ENCODE assay signal across 26 cellular contexts in genomic region chr1:10760566-10761502, GRCh38. TPM values are rescaled to one million over a fixed set of nuclear protein-coding genes. Genes with fewer than 3 reads are reported as not detected.
A peak's percentile ranks its signal among the peaks of the same experiment; 100 is the strongest.
DNase-seq lines count a peak whose midpoint lies in the region; ATAC-seq, FAIRE-seq and TF ChIP-seq lines count a peak whose summit lies in the region.
"Had no signal": no experiment of that assay in that cellular context is flagged by ENCODE, and none has a peak within 500 bp of the region (broad histone marks: within the 10 kb centered on the region; RNA-seq: fewer than 3 reads in every experiment).

No MANE protein-coding gene starts in this region.

- TF ChIP-seq POLR2A in transverse colon (IDR thresholded peaks at IDR 0.05): no peak

- H3K4me3 ChIP-seq in heart right ventricle: peak overlapping the region in 2 of 10 donors; percentile 32 to 37
- no peak overlapping the region for H3K4me3 ChIP-seq in colonic mucosa
- no peak overlapping the region for H3K4me3 ChIP-seq in muscle layer of duodenum (ENCODE audit: low read depth in 1 of 2, low read length in 2 of 2)
- no peak overlapping the region for H3K4me3 ChIP-seq in transverse colon
- H3K4me3 ChIP-seq: gastroesophageal sphincter, pancreas had no signal

- H3K27me3 ChIP-seq in heart right ventricle: no peaks in the 10 kb centered on the region
- no peaks in the 10 kb centered on the region for H3K27me3 ChIP-seq in colonic mucosa
- H3K27me3 ChIP-seq in muscle layer of duodenum (ENCODE audit: low read depth, low read length): no peaks in the 10 kb centered on the region
- H3K27me3 ChIP-seq in transverse colon: no peaks in the 10 kb centered on the region
- H3K27me3 ChIP-seq: gastroesophageal sphincter, pancreas had no signal

- 83 to 84% methylated on average over 17 of the region's 17 CpGs for WGBS in heart right ventricle, 2 donors
- WGBS in transverse colon (ENCODE audit: low coverage in 1 of 2), 2 donors: 45 to 62% methylated on average over 4 to 17 of the region's 17 CpGs

- FAIRE-seq in D721Med (lab: Jason Lieb, UNC): no peak
- FAIRE-seq: HTR-8/SVneo, kidney, pancreas had no signal

- H3K9ac ChIP-seq in colonic mucosa (ENCODE audit: low read depth in 2 of 2, low read length in 2 of 2): peak overlapping the region; percentile 3 to 95
- H3K9ac ChIP-seq: KMS-11 had no signal

- TF ChIP-seq CTCF in heart right ventricle (IDR thresholded peaks at IDR 0.05): no peak
- no peak for TF ChIP-seq CTCF in colonic mucosa (IDR thresholded peaks at IDR 0.05)
- no peak for TF ChIP-seq CTCF in transverse colon (IDR thresholded peaks at IDR 0.05)
- TF ChIP-seq CTCF in D721Med (IDR thresholded peaks at IDR 0.05; ENCODE audit: insufficient read depth, missing control alignments): no peak

- H3K4me1 ChIP-seq in heart right ventricle (peaks cover 32 to 100% (median 82%) of the 10 kb centered on the region in 9 donors), colonic mucosa (peaks cover 37% of the 10 kb centered on the region), muscle layer of duodenum (ENCODE audit: control insufficient read depth in 1 of 2, insufficient read depth in 2 of 2, low read length in 2 of 2) (peaks cover 3 to 26% of the 10 kb centered on the region in 2 donors), transverse colon (peaks cover 52 to 92% (median 87%) of the 10 kb centered on the region in 4 donors)

- H3K27ac ChIP-seq in heart right ventricle (peak overlapping the region in 8 of 10 donors; percentile 48 to 88 (median 78)), colonic mucosa (peak overlapping the region; percentile 89), muscle layer of duodenum (ENCODE audit: low read length) (peak overlapping the region; percentile 67), transverse colon (peak overlapping the region; percentile 80 to 87 (median 86))
- H3K27ac ChIP-seq: KMS-11, RWPE1, WERI-Rb-1 had no signal

- DNase-seq in heart right ventricle (no peak), cardiac septum (ENCODE audit: low spot score) (no peak), colonic mucosa (no peak), transverse colon (no peak), D721Med (ENCODE audit: insufficient read length, low spot score) (no peak), T-helper 9 cell (no peak), dedifferentiated amniotic fluid mesenchymal stem cell (ENCODE audit: extremely low spot score) (no peak)
- DNase-seq: activated CD4-positive, alpha-beta T cell treated with anti-CD3 and anti-CD28 coated beads, Interleukin-2, amount 50 U/mL, for 1 hour; activated naive CD4-positive, alpha-beta T cell treated with anti-CD3 and anti-CD28 coated beads, Interleukin-2, amount 50 U/mL, for 16 hours; AML-193; cortex of kidney; DMS79 treated with DMSO at 0.1 percent for 48 hours; NCI-H1694; NCI-H2171; NCI-H524 treated with DMSO at 0.1 percent for 48 hours; stimulated activated naive CD8-positive, alpha-beta T cell treated with anti-CD3 and anti-CD28 coated beads, Interleukin-15, amount 100 ng/mL, for 72 hours; T-helper 2 cell; WERI-Rb-1 had no signal

- intact Hi-C loops in heart right ventricle (cut with DNase I) (no loop called here), cardiac septum (cut with DNase I) (no loop called here), colonic mucosa (cut with DNase I) (no loop called here), transverse colon (cut with DNase I; ENCODE audit: low total_unique reads) (no loop called here)

- no peak for TF ChIP-seq EP300 in transverse colon (IDR thresholded peaks at IDR 0.05; ENCODE audit: low read depth)

- in situ Hi-C loops in transverse colon (cut with MboI; ENCODE audit: low pct_ligation_motif_present in 1 of 4, low pct_unique_long_range_greater_than_20kb in 1 of 4, low sequenced_read_pairs in 3 of 4): no loop called here

- H3K9me3 ChIP-seq in heart right ventricle: no peaks in the 10 kb centered on the region
- no peaks in the 10 kb centered on the region for H3K9me3 ChIP-seq in colonic mucosa
- no peaks in the 10 kb centered on the region for H3K9me3 ChIP-seq in muscle layer of duodenum (ENCODE audit: control insufficient read depth in 1 of 2, low read length in 2 of 2)
- no peaks in the 10 kb centered on the region for H3K9me3 ChIP-seq in transverse colon
- H3K9me3 ChIP-seq: gastroesophageal sphincter, pancreas had no signal

- ATAC-seq in heart right ventricle: no peak
- ATAC-seq: gastroesophageal sphincter; SK-N-SH treated with all-trans-retinoic acid at 6 μM for 48 hours; stimulated activated naive CD8-positive, alpha-beta T cell treated with anti-CD3 and anti-CD28 coated beads, Interleukin-15, amount 100 ng/mL, for 72 hours had no signal

- H3K36me3 ChIP-seq in heart right ventricle (peaks cover 0 to 13% (median 0%) of the 10 kb centered on the region in 9 donors), colonic mucosa (no peaks in the 10 kb centered on the region), muscle layer of duodenum (ENCODE audit: control insufficient read depth in 1 of 2, insufficient read depth in 2 of 2, low read length in 2 of 2) (no peaks in the 10 kb centered on the region), transverse colon (no peaks in the 10 kb centered on the region)
- H3K36me3 ChIP-seq: gastroesophageal sphincter, pancreas had no signal

RNA-seq across cellular contexts. Expression of gene CASZ1, which starts 35.6 kb away (rescaled TPM):
- 10 to 100 TPM; 54.4 to 79.8 (median 66.1) TPM for total RNA-seq in heart right ventricle
- polyA plus RNA-seq in heart right ventricle: 10 to 100 TPM; 19.5 to 44.9 TPM
- total RNA-seq in cardiac septum: 82.0 TPM
- total RNA-seq in colonic mucosa: 10 to 100 TPM; 45.0 to 56.0 TPM
- 100 to 1,000 TPM in 2 of 4 donors, 10 to 100 TPM in 2; 39.1 to 215 (median 115) TPM for total RNA-seq in transverse colon
